1 cellular context compared by ENCODE assay signal in the genomic region with DNA sequence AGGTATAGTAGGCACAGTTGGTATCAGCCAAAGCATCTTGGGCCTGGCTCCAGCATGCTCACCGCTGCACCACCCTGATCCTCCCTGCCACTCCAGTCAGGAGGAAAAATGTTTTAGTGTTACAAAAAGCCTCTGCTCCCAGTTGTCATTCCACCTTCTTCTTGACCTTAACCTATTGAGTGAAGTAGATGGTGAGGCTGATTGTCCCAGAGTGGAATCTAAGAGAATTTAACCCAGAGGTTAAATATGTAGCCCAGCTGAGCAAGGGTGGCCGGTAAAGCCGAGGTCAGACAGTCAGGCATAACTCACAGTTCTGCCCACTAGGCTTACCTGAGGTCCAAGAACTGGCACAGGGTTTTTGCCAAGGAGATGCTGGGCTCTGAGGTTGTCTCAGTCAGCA.
TF ChIP-seq lines count a peak whose summit lies in the region.

No MANE protein-coding gene starts in this region.

TF ChIP-seq in K562, 482 proteins besides CTCF, POLR2A, EP300 and RAD21:
- no peak for TF ChIP-seq ZNF318 (IDR thresholded peaks at IDR 0.05; ENCODE audit: borderline replicate concordance in 1 of 2, low read depth in 1 of 2)
